Comparison of ENCODE assay signal across 1 cellular context in the genomic region with DNA sequence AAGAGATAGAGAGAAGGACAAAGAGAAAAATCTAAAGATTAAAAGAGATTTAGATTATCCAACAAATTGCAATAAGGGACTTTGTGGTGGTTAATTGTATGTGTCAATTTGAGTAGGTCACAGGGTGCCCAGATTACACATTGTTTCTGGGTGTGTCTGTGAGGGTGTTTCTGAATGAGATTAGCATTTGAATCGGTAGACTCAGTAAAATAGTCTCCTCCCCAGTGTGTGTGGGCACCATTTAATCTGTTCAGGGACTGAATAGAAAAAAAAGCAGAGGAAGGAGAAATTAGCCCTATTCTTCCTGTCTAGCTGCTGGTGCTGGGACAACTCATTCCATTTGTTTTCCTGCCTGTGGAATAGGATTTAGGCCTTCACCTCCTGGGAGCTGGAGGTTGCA.
TF ChIP-seq lines count a peak whose summit lies in the region.

No MANE protein-coding gene starts in this region.

TF ChIP-seq in WTC11, 78 proteins besides CTCF, POLR2A, EP300 and RAD21 (continued from another document):
- TF ChIP-seq ZNF317 (CRISPR knock-in tag; IDR thresholded peaks at IDR 0.05; ENCODE audit: borderline replicate concordance, low read depth) (no peak), ZNF416 (CRISPR knock-in tag; IDR thresholded peaks at IDR 0.05) (no peak), NFATC4 (CRISPR knock-in tag; IDR thresholded peaks at IDR 0.05) (no peak), ETV6 (CRISPR knock-in tag; IDR thresholded peaks at IDR 0.05) (no peak)
- TF ChIP-seq, protein P1, sequence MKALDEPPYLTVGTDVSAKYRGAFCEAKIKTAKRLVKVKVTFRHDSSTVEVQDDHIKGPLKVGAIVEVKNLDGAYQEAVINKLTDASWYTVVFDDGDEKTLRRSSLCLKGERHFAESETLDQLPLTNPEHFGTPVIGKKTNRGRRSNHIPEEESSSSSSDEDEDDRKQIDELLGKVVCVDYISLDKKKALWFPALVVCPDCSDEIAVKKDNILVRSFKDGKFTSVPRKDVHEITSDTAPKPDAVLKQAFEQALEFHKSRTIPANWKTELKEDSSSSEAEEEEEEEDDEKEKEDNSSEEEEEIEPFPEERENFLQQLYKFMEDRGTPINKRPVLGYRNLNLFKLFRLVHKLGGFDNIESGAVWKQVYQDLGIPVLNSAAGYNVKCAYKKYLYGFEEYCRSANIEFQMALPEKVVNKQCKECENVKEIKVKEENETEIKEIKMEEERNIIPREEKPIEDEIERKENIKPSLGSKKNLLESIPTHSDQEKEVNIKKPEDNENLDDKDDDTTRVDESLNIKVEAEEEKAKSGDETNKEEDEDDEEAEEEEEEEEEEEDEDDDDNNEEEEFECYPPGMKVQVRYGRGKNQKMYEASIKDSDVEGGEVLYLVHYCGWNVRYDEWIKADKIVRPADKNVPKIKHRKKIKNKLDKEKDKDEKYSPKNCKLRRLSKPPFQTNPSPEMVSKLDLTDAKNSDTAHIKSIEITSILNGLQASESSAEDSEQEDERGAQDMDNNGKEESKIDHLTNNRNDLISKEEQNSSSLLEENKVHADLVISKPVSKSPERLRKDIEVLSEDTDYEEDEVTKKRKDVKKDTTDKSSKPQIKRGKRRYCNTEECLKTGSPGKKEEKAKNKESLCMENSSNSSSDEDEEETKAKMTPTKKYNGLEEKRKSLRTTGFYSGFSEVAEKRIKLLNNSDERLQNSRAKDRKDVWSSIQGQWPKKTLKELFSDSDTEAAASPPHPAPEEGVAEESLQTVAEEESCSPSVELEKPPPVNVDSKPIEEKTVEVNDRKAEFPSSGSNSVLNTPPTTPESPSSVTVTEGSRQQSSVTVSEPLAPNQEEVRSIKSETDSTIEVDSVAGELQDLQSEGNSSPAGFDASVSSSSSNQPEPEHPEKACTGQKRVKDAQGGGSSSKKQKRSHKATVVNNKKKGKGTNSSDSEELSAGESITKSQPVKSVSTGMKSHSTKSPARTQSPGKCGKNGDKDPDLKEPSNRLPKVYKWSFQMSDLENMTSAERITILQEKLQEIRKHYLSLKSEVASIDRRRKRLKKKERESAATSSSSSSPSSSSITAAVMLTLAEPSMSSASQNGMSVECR (CRISPR knock-in tag; IDR thresholded peaks at IDR 0.05; ENCODE audit: borderline replicate concordance): no peak
TF ChIP-seq in WTC11: peak in this region for 0.
